9 cellular contexts compared by ENCODE assay signal in genomic region chr13:44050450-44051063, GRCh38.
A peak's percentile ranks its signal among the peaks of the same experiment; 100 is the strongest.
DNase-seq lines count a peak whose midpoint lies in the region; ATAC-seq, FAIRE-seq and TF ChIP-seq lines count a peak whose summit lies in the region.
"Had no signal": no experiment of that assay in that cellular context is flagged by ENCODE, and none has a peak within 500 bp of the region (broad histone marks: within the 10 kb centered on the region; RNA-seq: fewer than 3 reads in every experiment).

No MANE protein-coding gene starts in this region.

- H3K4me3 Mint-ChIP-seq in activated T-helper 2 cell treated with anti-CD3 and anti-CD28 coated beads, Interferon-gamma antibody, Interleukin-2, Interleukin-4, amounts not matched to agents 10 μg/mL and 5 μg/mL and 100 μg/mL, durations not matched to agents 14 hours and 24 hours and 36 hours (ENCODE audit: low read depth): no peak overlapping the region
- H3K4me3 Mint-ChIP-seq: CD8-positive, alpha-beta memory T cell had no signal

- H4K8ac ChIP-seq in mesenchymal stem cell (ENCODE audit: low read length): no peak overlapping the region

- no peaks in the 10 kb centered on the region for H3K9me3 ChIP-seq in mesenchymal stem cell (ENCODE audit: control insufficient read depth, low read length)

- H3K14ac ChIP-seq in mesenchymal stem cell (ENCODE audit: low read length in 2 of 2): no peak overlapping the region

- H2BK12ac ChIP-seq in mesenchymal stem cell (ENCODE audit: low read length in 2 of 2): no peak overlapping the region

- H3K4me2 ChIP-seq in mesenchymal stem cell (ENCODE audit: low read length, poor library complexity, severe bottlenecking): no peak overlapping the region

- no peak overlapping the region for H3K4ac ChIP-seq in mesenchymal stem cell (ENCODE audit: low read depth in 1 of 2, low read length in 2 of 2)

- no peak overlapping the region for H3K27ac ChIP-seq in mesenchymal stem cell (ENCODE audit: low read length, poor library complexity, severe bottlenecking)

- peak; percentile 45 for TF ChIP-seq CTCF in bronchial epithelial cell (IDR thresholded peaks at IDR 0.05; ENCODE audit: insufficient read depth, low read length, severe bottlenecking)

- WGBS in mesenchymal stem cell: 29% methylated on average over 2 of the region's 3 CpGs

- H3K4me1 ChIP-seq in mesenchymal stem cell (ENCODE audit: control insufficient read depth, insufficient read depth, low read depth, low read length): peaks cover 8% of the 10 kb centered on the region

- FAIRE-seq in bronchial epithelial cell (lab: Jason Lieb, UNC): no peak

- H2AFZ ChIP-seq in mesenchymal stem cell (ENCODE audit: low read depth, low read length): no peak overlapping the region

- no peak overlapping the region for H3K18ac ChIP-seq in mesenchymal stem cell (ENCODE audit: low read depth in 1 of 2, low read length in 2 of 2)

- H3K9me3 Mint-ChIP-seq in activated T-helper 2 cell treated with anti-CD3 and anti-CD28 coated beads, Interferon-gamma antibody, Interleukin-2, Interleukin-4, amounts not matched to agents 10 μg/mL and 5 μg/mL and 100 μg/mL, durations not matched to agents 14 hours and 24 hours and 36 hours: no peaks in the 10 kb centered on the region
- H3K9me3 Mint-ChIP-seq: CD8-positive, alpha-beta memory T cell had no signal

- H3K36me3 Mint-ChIP-seq in activated T-helper 2 cell treated with anti-CD3 and anti-CD28 coated beads, Interferon-gamma antibody, Interleukin-2, Interleukin-4, amounts not matched to agents 10 μg/mL and 5 μg/mL and 100 μg/mL, durations not matched to agents 14 hours and 24 hours and 36 hours (ENCODE audit: low read depth): no peaks in the 10 kb centered on the region
- H3K36me3 Mint-ChIP-seq: CD8-positive, alpha-beta memory T cell had no signal

- no peak overlapping the region for H2BK5ac ChIP-seq in mesenchymal stem cell (ENCODE audit: low read depth, low read length, poor library complexity, severe bottlenecking)

- peak overlapping the region; percentile 84 for H2AK5ac ChIP-seq in mesenchymal stem cell (ENCODE audit: low read length, severe bottlenecking)

- no peak overlapping the region for H3K4me3 ChIP-seq in bronchial epithelial cell (ENCODE audit: low read depth, low read length)
- H3K4me3 ChIP-seq in mesenchymal stem cell (ENCODE audit: insufficient read depth in 1 of 2, low read depth in 1 of 2, low read length in 2 of 2): no peak overlapping the region

- H4K91ac ChIP-seq in mesenchymal stem cell (ENCODE audit: low read length): no peak overlapping the region

- H3K9ac ChIP-seq in mesenchymal stem cell (ENCODE audit: low read length): no peak overlapping the region

- peaks cover 2% of the 10 kb centered on the region for H3K4me1 Mint-ChIP-seq in activated T-helper 2 cell treated with anti-CD3 and anti-CD28 coated beads, Interferon-gamma antibody, Interleukin-2, Interleukin-4, amounts not matched to agents 10 μg/mL and 5 μg/mL and 100 μg/mL, durations not matched to agents 14 hours and 24 hours and 36 hours (ENCODE audit: low read depth)

- peak; percentile 46 for DNase-seq in NCI-H1092 treated with DMSO at 0.1 percent for 48 hours (lab: John Stamatoyannopoulos, UW)
- DNase-seq in NCI-H1092 (lab: John Stamatoyannopoulos, UW): no peak
- peak; percentile 31 for DNase-seq in NCI-H146 treated with DMSO at 0.1 percent for 48 hours (lab: John Stamatoyannopoulos, UW; ENCODE audit: unreplicated experiment)
- DNase-seq in bronchial epithelial cell (ENCODE audit: low read depth): peak; percentile 51
- DNase-seq in mesenchymal stem cell: peak; percentile 50
- no peak for DNase-seq in activated T-helper 2 cell treated with anti-CD3 and anti-CD28 coated beads, Interferon-gamma antibody, Interleukin-2, Interleukin-4, amounts not matched to agents 10 μg/mL and 5 μg/mL and 100 μg/mL, durations not matched to agents 14 hours and 24 hours and 36 hours (ENCODE audit: low spot score)
- no peak for DNase-seq in stimulated activated CD4-positive, alpha-beta T cell treated with anti-CD3 and anti-CD28 coated beads, Interleukin-2, amount 100 ng/mL, for 48 hours

- no peak overlapping the region for H2BK120ac ChIP-seq in mesenchymal stem cell (ENCODE audit: low read depth, low read length)

- ATAC-seq in GM18868 (IDR thresholded peaks at IDR 0.05; ENCODE audit: unreplicated experiment): no peak

- H3K36me3 ChIP-seq in bronchial epithelial cell (ENCODE audit: control insufficient read depth, insufficient read depth, low read length): no peaks in the 10 kb centered on the region
- H3K36me3 ChIP-seq in mesenchymal stem cell (ENCODE audit: control insufficient read depth in 1 of 2, insufficient read depth in 2 of 2, low read depth in 1 of 2, low read length in 2 of 2): no peaks in the 10 kb centered on the region

- no peaks in the 10 kb centered on the region for H3K27me3 ChIP-seq in bronchial epithelial cell (ENCODE audit: control insufficient read depth, insufficient read depth, low read length)
- H3K27me3 ChIP-seq in mesenchymal stem cell (ENCODE audit: control insufficient read depth in 1 of 2, insufficient read depth in 1 of 2, low read length in 2 of 2): peaks cover 0 to 34% of the 10 kb centered on the region in 2 experiments

- H3K27me3 Mint-ChIP-seq in activated T-helper 2 cell treated with anti-CD3 and anti-CD28 coated beads, Interferon-gamma antibody, Interleukin-2, Interleukin-4, amounts not matched to agents 10 μg/mL and 5 μg/mL and 100 μg/mL, durations not matched to agents 14 hours and 24 hours and 36 hours (ENCODE audit: low read depth): peaks cover 29% of the 10 kb centered on the region

- no peak overlapping the region for H2BK15ac ChIP-seq in mesenchymal stem cell (ENCODE audit: low read depth, poor library complexity, severe bottlenecking)

- H3K23ac ChIP-seq in mesenchymal stem cell (ENCODE audit: low read length in 2 of 2): no peak overlapping the region

- H3K79me1 ChIP-seq in mesenchymal stem cell (replicated peaks; ENCODE audit: low read length, poor library complexity, severe bottlenecking): no peaks in the 10 kb centered on the region

- no peak overlapping the region for H3K27ac Mint-ChIP-seq in activated T-helper 2 cell treated with anti-CD3 and anti-CD28 coated beads, Interferon-gamma antibody, Interleukin-2, Interleukin-4, amounts not matched to agents 10 μg/mL and 5 μg/mL and 100 μg/mL, durations not matched to agents 14 hours and 24 hours and 36 hours
- H3K27ac Mint-ChIP-seq: CD8-positive, alpha-beta memory T cell had no signal

- intact Hi-C loops in activated T-helper 2 cell treated with anti-CD3 and anti-CD28 coated beads, Interferon-gamma antibody, Interleukin-2, Interleukin-4, amounts not matched to agents 10 μg/mL and 5 μg/mL and 100 μg/mL, durations not matched to agents 14 hours and 24 hours and 36 hours (cut with micrococcal nuclease): loop anchor here (1.0 to 10.0 kb wide), 2 partner anchors 146 to 388 kb away; no protein-coding TSS in a partner anchor

Comparison
In these comparisons a context has a peak if more than half of its experiments do, and no peak if none do; other contexts are left out.
1. DNase-seq: peak in NCI-H1092 treated with DMSO at 0.1 percent for 48 hours (single experiment), NCI-H146 treated with DMSO at 0.1 percent for 48 hours (single experiment), bronchial epithelial cell (single experiment) and mesenchymal stem cell (single experiment); none in NCI-H1092 (single experiment), activated T-helper 2 cell treated with anti-CD3 and anti-CD28 coated beads, Interferon-gamma antibody, Interleukin-2, Interleukin-4, amounts not matched to agents 10 μg/mL and 5 μg/mL and 100 μg/mL, durations not matched to agents 14 hours and 24 hours and 36 hours (single experiment) and stimulated activated CD4-positive, alpha-beta T cell treated with anti-CD3 and anti-CD28 coated beads, Interleukin-2, amount 100 ng/mL, for 48 hours (0 of 2).